Comparison of ENCODE assay signal across 11 cellular contexts in the genomic region with DNA sequence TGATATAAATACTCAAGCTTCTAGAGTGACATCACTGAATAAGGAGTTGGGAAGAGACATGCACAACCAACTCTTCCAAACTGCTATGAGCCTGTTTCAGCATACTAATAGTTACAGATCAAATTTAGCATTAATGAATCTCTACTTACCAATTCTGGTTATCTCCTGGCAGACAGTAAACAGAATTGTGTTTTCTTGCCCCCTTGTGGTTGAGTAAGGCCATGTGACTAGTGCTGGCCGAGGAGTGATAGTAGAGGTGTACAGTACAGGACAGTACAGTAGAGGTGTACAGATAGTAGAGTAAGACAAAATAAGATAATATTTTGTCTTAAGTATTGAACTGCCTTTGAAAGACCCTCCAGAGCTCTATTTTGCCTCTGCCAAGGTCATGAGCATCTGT.
DNase-seq lines count a peak whose midpoint lies in the region; ATAC-seq and TF ChIP-seq lines count a peak whose summit lies in the region.
"Had no signal": no experiment of that assay in that cellular context is flagged by ENCODE, and none has a peak within 500 bp of the region (broad histone marks: within the 10 kb centered on the region; RNA-seq: fewer than 3 reads in every experiment).

No MANE protein-coding gene starts in this region.

- intact Hi-C loops in OCI-LY7 (cut with micrococcal nuclease; ENCODE audit: unreplicated experiment) (loop anchor here (10.0 kb wide), 1 partner anchor 678 kb away; no protein-coding TSS in a partner anchor), heart left ventricle (cut with DNase I) (loop anchor here in 9 of 10 donors (1.0 to 10.0 kb wide), 7 partner anchors 514 to 688 kb away; no protein-coding TSS in a partner anchor)

- H3K79me2 ChIP-seq in OCI-LY7 (ENCODE audit: insufficient read depth, low read depth, low read length), result no peaks in the 10 kb centered on the region

- POLR2A ChIA-PET in AG04450 (lab: Yijun Ruan, JAX) (no interaction called here), OCI-LY7 (lab: Charles Lee) (no interaction called here)

- no peak for DNase-seq in AG04450 (ENCODE audit: low read depth, low spot score)
- no peak for DNase-seq in OCI-LY7 (ENCODE audit: low spot score)
- DNase-seq in heart left ventricle, result no peak
- no peak for DNase-seq in mesenteric fat pad (ENCODE audit: low spot score)
- DNase-seq in AG08396 (ENCODE audit: low spot score), result no peak
- no peak for DNase-seq in germinal center (ENCODE audit: low spot score)
- DNase-seq: DMS79 treated with DMSO at 0.1 percent for 48 hours, GOT3, right lobe of liver had no signal

- TF ChIP-seq CTCF in AG04450 (IDR thresholded peaks at IDR 0.05; ENCODE audit: low read depth, low read length), result 0 out of 2 replicates have a peak, but pooled peaks have one; percentile 1
- peak; percentile 55; the same call in 1 of the 2 replicates for TF ChIP-seq CTCF in OCI-LY7 (conservative IDR thresholded peaks at IDR 0.05; ENCODE audit: low read length)
- TF ChIP-seq CTCF in heart left ventricle (IDR thresholded peaks at IDR 0.05), result peak in 9 of 12 donors; percentile 6 to 47 (median 28)

- 32 to 51% (median 36%) methylated on average over 1 of the region's 1 CpG for WGBS in heart left ventricle, 4 donors

- H4K20me1 ChIP-seq in OCI-LY7 (ENCODE audit: insufficient read depth, low read length), result no peaks in the 10 kb centered on the region

- CTCF ChIA-PET in AG04450 (lab: Charles Lee) (no interaction called here), OCI-LY7 (lab: Charles Lee; ENCODE audit: unreplicated experiment) (no interaction called here)

- no peaks in the 10 kb centered on the region for H3K27me3 ChIP-seq in AG04450 (ENCODE audit: control insufficient read depth, insufficient read depth, low read length)
- no peaks in the 10 kb centered on the region for H3K27me3 ChIP-seq in heart left ventricle
- H3K27me3 ChIP-seq: right lobe of liver had no signal

- H2AFZ ChIP-seq in OCI-LY7 (ENCODE audit: low read length), result no peak overlapping the region

- H3K27ac ChIP-seq in AG04450 (ENCODE audit: low read depth, low read length) (no peak overlapping the region), OCI-LY7 (ENCODE audit: low read depth, low read length, poor library complexity, severe bottlenecking) (no peak overlapping the region), heart left ventricle (no peak overlapping the region)
- H3K27ac ChIP-seq: right lobe of liver had no signal

- H3K9me2 ChIP-seq in OCI-LY7 (ENCODE audit: insufficient read depth, low read length), result no peaks in the 10 kb centered on the region

- BruUV-seq in OCI-LY7 (replicated peaks; lab: Mats Ljungman, UMichigan), result no TSS peak

- no peaks in the 10 kb centered on the region for H3K36me3 ChIP-seq in OCI-LY7 (ENCODE audit: insufficient read depth, low read length)
- H3K36me3 ChIP-seq in heart left ventricle, result no peaks in the 10 kb centered on the region
- H3K36me3 ChIP-seq: right lobe of liver had no signal

- H3K9me3 ChIP-seq in AG04450 (ENCODE audit: control insufficient read depth, insufficient read depth, low read length), result no peaks in the 10 kb centered on the region
- H3K9me3 ChIP-seq in OCI-LY7 (ENCODE audit: low read length), result no peaks in the 10 kb centered on the region
- no peaks in the 10 kb centered on the region for H3K9me3 ChIP-seq in heart left ventricle
- H3K9me3 ChIP-seq: right lobe of liver had no signal

- peak; percentile 88 for ATAC-seq in GM18867 (IDR thresholded peaks at IDR 0.05; ENCODE audit: unreplicated experiment)
- ATAC-seq in heart left ventricle, result peak in 3 of 4 donors; percentile 59 to 65 (median 62)
- ATAC-seq in HG02938 (IDR thresholded peaks at IDR 0.05; ENCODE audit: unreplicated experiment), result no peak

- H3K4me3 ChIP-seq in AG04450 (ENCODE audit: low read depth, low read length) (no peak overlapping the region), OCI-LY7 (ENCODE audit: low read depth, low read length, poor library complexity, severe bottlenecking) (no peak overlapping the region), heart left ventricle (no peak overlapping the region)
- H3K4me3 ChIP-seq: right lobe of liver had no signal

- H3K4me1 ChIP-seq in OCI-LY7 (ENCODE audit: insufficient read depth, low read length, poor library complexity, severe bottlenecking) (no peaks in the 10 kb centered on the region), heart left ventricle (peaks cover 0 to 5% (median 0%) of the 10 kb centered on the region in 12 donors)
- H3K4me1 ChIP-seq: right lobe of liver had no signal

- H3K4me2 ChIP-seq in OCI-LY7 (ENCODE audit: low read length), result no peak overlapping the region

- TF ChIP-seq POLR2A in heart left ventricle (IDR thresholded peaks at IDR 0.05), result no peak

Comparison
In these comparisons a context has a peak if more than half of its experiments do, and no peak if none do; other contexts are left out.
1. CTCF ChIP-seq: peak in every context shown above with its lines; median percentile 55 in OCI-LY7; 28 in heart left ventricle; 1 in AG04450.